19 cellular contexts compared by ENCODE assay signal in the genomic region with DNA sequence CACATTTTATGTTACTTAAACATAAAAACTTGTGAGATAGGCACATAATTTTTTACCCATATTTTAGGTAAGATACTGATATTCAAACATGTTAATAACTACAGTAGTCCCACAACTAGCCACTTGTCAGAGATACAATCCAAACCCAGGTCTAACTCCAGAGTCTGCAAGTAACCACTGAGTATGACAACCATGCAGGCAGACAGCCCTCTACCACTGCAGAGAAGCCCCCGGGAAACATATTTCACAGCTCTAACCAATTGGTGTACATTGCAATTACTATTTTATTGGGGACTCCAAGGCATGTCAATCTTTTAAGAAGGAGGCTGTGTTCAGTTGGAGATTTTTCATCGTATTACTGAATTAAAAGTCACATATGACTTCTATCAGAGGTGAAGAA.
A peak's percentile ranks its signal among the peaks of the same experiment; 100 is the strongest.
DNase-seq lines count a peak whose midpoint lies in the region; ATAC-seq, FAIRE-seq and TF ChIP-seq lines count a peak whose summit lies in the region.
"Had no signal": no experiment of that assay in that cellular context is flagged by ENCODE, and none has a peak within 500 bp of the region (broad histone marks: within the 10 kb centered on the region; RNA-seq: fewer than 3 reads in every experiment).

No MANE protein-coding gene starts in this region.

- H3K27ac ChIP-seq in heart left ventricle = peak overlapping the region in 10 of 12 donors; percentile 50 to 83 (median 74)
- peak overlapping the region; percentile 3 for H3K27ac ChIP-seq in muscle layer of duodenum (ENCODE audit: low read length)
- H3K27ac ChIP-seq in transverse colon = peak overlapping the region; percentile 76 to 87 (median 82)

- no peaks in the 10 kb centered on the region for H3K27me3 ChIP-seq in heart left ventricle
- H3K27me3 ChIP-seq in muscle layer of duodenum (ENCODE audit: low read depth, low read length) = no peaks in the 10 kb centered on the region
- H3K27me3 ChIP-seq in transverse colon = no peaks in the 10 kb centered on the region

- peaks cover 69% of the 10 kb centered on the region for H3K4me1 Mint-ChIP-seq in brain

- H3K4me3 Mint-ChIP-seq in brain = peak overlapping the region in 4 of 5 experiments; percentile 35 to 74 (median 62)
- H3K4me3 Mint-ChIP-seq: CD4-positive, alpha-beta memory T cell; effector memory CD8-positive, alpha-beta T cell had no signal

- peaks cover 0 to 7% (median 0%) of the 10 kb centered on the region in 5 experiments for H3K9me3 Mint-ChIP-seq in brain
- H3K9me3 Mint-ChIP-seq: CD4-positive, alpha-beta memory T cell; effector memory CD8-positive, alpha-beta T cell had no signal

- TF ChIP-seq POLR2A in heart left ventricle (IDR thresholded peaks at IDR 0.05) (no peak), transverse colon (IDR thresholded peaks at IDR 0.05) (no peak), H54 (IDR thresholded peaks at IDR 0.05; ENCODE audit: low read depth, low read length) (no peak)

- ATAC-seq in heart left ventricle (no peak), left ventricle myocardium superior (no peak)
- ATAC-seq: effector memory CD8-positive, alpha-beta T cell had no signal

- TF ChIP-seq CTCF in heart left ventricle (IDR thresholded peaks at IDR 0.05) = no peak
- TF ChIP-seq CTCF in brain (conservative IDR thresholded peaks at IDR 0.05) = no peak
- no peak for TF ChIP-seq CTCF in transverse colon (IDR thresholded peaks at IDR 0.05)

- H3K4me1 ChIP-seq in heart left ventricle = peaks cover 0 to 52% (median 40%) of the 10 kb centered on the region in 12 donors
- peaks cover 11 to 13% of the 10 kb centered on the region in 2 donors for H3K4me1 ChIP-seq in muscle layer of duodenum (ENCODE audit: control insufficient read depth in 1 of 2, insufficient read depth in 2 of 2, low read length in 2 of 2)
- H3K4me1 ChIP-seq in transverse colon = peaks cover 20 to 59% (median 33%) of the 10 kb centered on the region in 4 donors

- H3K9me3 ChIP-seq in heart left ventricle (peaks cover 0 to 4% (median 0%) of the 10 kb centered on the region in 12 donors), muscle layer of duodenum (ENCODE audit: control insufficient read depth in 1 of 2, low read length in 2 of 2) (no peaks in the 10 kb centered on the region), transverse colon (no peaks in the 10 kb centered on the region)

- FAIRE-seq in H54 (lab: Jason Lieb, UNC) = no peak
- FAIRE-seq: G401.6, GM12892 had no signal

- 58 to 69% (median 66%) methylated on average over 2 of the region's 2 CpGs for WGBS in heart left ventricle, 4 donors
- WGBS in transverse colon (ENCODE audit: low coverage in 1 of 2), 2 donors = 63 to 83% methylated on average over 2 of the region's 2 CpGs

- in situ Hi-C loops in transverse colon (cut with MboI; ENCODE audit: low pct_ligation_motif_present in 1 of 4, low pct_unique_long_range_greater_than_20kb in 1 of 4, low sequenced_read_pairs in 3 of 4) = loop anchor here in 2 of 4 donors (10.0 kb wide), 1 partner anchor 137 kb away; a partner anchor contains a TSS

- no peak for TF ChIP-seq EP300 in transverse colon (IDR thresholded peaks at IDR 0.05; ENCODE audit: low read depth)

- DNase-seq in heart left ventricle = no peak
- DNase-seq in left ventricle myocardium superior = no peak
- DNase-seq in transverse colon = no peak
- no peak for DNase-seq in stimulated activated CD4-positive, alpha-beta T cell treated with anti-CD3 and anti-CD28 coated beads, Interleukin-1b, Interleukin-23, amount 100 ng/mL, for 48 hours
- no peak for DNase-seq in GM19238 (ENCODE audit: insufficient read length, low spot score)
- no peak for DNase-seq in H54 (ENCODE audit: insufficient read length, low spot score)
- DNase-seq: ACHN; activated CD8-positive, alpha-beta memory T cell treated with anti-CD3 and anti-CD28 coated beads for 24 hours; activated gamma-delta T cell; CD4-positive, alpha-beta memory T cell; effector memory CD8-positive, alpha-beta T cell; Kasumi-1; NCI-H187 treated with DMSO at 0.1 percent for 48 hours; NCI-H510A treated with DMSO at 0.1 percent for 48 hours; OCI-M1 had no signal

- no peak overlapping the region for H3K4me3 ChIP-seq in heart left ventricle
- H3K4me3 ChIP-seq in muscle layer of duodenum (ENCODE audit: low read depth in 1 of 2, low read length in 2 of 2) = no peak overlapping the region
- no peak overlapping the region for H3K4me3 ChIP-seq in transverse colon

- H3K36me3 Mint-ChIP-seq in brain = peaks cover 11% of the 10 kb centered on the region

- intact Hi-C loops in heart left ventricle (cut with DNase I) (loop anchor here in 8 of 10 donors (2.0 to 10.0 kb wide), 8 partner anchors 63 to 357 kb away; no protein-coding TSS in a partner anchor), left ventricle myocardium superior (cut with micrococcal nuclease) (loop anchor here (5.0 to 10.0 kb wide), 2 partner anchors 63 to 135 kb away; no protein-coding TSS in a partner anchor), transverse colon (cut with DNase I; ENCODE audit: low total_unique reads) (loop anchor here (5.0 kb wide), 1 partner anchor 140 kb away; a partner anchor contains a TSS)

- no peaks in the 10 kb centered on the region for H3K27me3 Mint-ChIP-seq in brain
- H3K27me3 Mint-ChIP-seq: CD4-positive, alpha-beta memory T cell; effector memory CD8-positive, alpha-beta T cell had no signal

- H3K36me3 ChIP-seq in heart left ventricle (no peaks in the 10 kb centered on the region), muscle layer of duodenum (ENCODE audit: control insufficient read depth in 1 of 2, insufficient read depth in 2 of 2, low read length in 2 of 2) (no peaks in the 10 kb centered on the region), transverse colon (no peaks in the 10 kb centered on the region)

- H3K27ac Mint-ChIP-seq in brain = peak overlapping the region in 4 of 5 experiments; percentile 42 to 96 (median 70)
- H3K27ac Mint-ChIP-seq: effector memory CD8-positive, alpha-beta T cell had no signal

Comparison
In these comparisons a context has a peak if more than half of its experiments do, and no peak if none do; other contexts are left out.
1. H3K27ac ChIP-seq: peak in every context shown above with its lines; median percentile 82 in transverse colon; 74 in heart left ventricle; 3 in muscle layer of duodenum.